In genomic region chr1:119790481-119791198, GRCh38 we compare ENCODE assay signal across 28 cellular contexts. TPM values are rescaled to one million over a fixed set of nuclear protein-coding genes. Genes with fewer than 3 reads are reported as not detected.
DNase-seq lines count a peak whose midpoint lies in the region; ATAC-seq and TF ChIP-seq lines count a peak whose summit lies in the region.
"Had no signal": no experiment of that assay in that cellular context is flagged by ENCODE, and none has a peak within 500 bp of the region (broad histone marks: within the 10 kb centered on the region; RNA-seq: fewer than 3 reads in every experiment).

No MANE protein-coding gene starts in this region.

- no peak overlapping the region for H3K4me3 ChIP-seq in neural progenitor cell
- H3K4me3 ChIP-seq: lower lobe of right lung, ovary, right atrium auricular region had no signal

- H3K9me3 Mint-ChIP-seq in neural progenitor cell, result peaks cover 2% of the 10 kb centered on the region
- H3K9me3 Mint-ChIP-seq: CD8-positive, alpha-beta T cell; effector memory CD8-positive, alpha-beta T cell had no signal

- no peaks in the 10 kb centered on the region for H3F3A ChIP-seq in neural progenitor cell (ENCODE audit: low read depth)

- peaks cover 20% of the 10 kb centered on the region for H3K4me1 Mint-ChIP-seq in neural progenitor cell

- H3K27ac ChIP-seq in neural progenitor cell, result no peak overlapping the region
- H3K27ac ChIP-seq: lower lobe of right lung, ovary, right atrium auricular region had no signal

- H3K4me1 ChIP-seq in neural progenitor cell, result peaks cover 8% of the 10 kb centered on the region
- H3K4me1 ChIP-seq: right atrium auricular region had no signal

- TF ChIP-seq CTCF in neural progenitor cell (IDR thresholded peaks at IDR 0.05), result no peak

- H3K9ac ChIP-seq in neural progenitor cell, result no peak overlapping the region

- ATAC-seq in HG03442 (IDR thresholded peaks at IDR 0.05; ENCODE audit: unreplicated experiment) (no peak), GM21528 (IDR thresholded peaks at IDR 0.05; ENCODE audit: low FRiP score, unreplicated experiment) (no peak)
- ATAC-seq: activated CD4-positive, alpha-beta T cell treated with anti-CD3 and anti-CD28 coated beads for 36 hours; CD8-positive, alpha-beta T cell; effector memory CD8-positive, alpha-beta T cell; lower lobe of right lung; SK-N-SH treated with all-trans-retinoic acid at 6 μM for 48 hours; stimulated activated naive CD8-positive, alpha-beta T cell treated with anti-CD3 and anti-CD28 coated beads, Interleukin-15, Interleukin-2, amounts not matched to agents 100 U/mL and 50 U/mL, for 24 hours had no signal

- no peaks in the 10 kb centered on the region for H3K36me3 Mint-ChIP-seq in neural progenitor cell

- H3K27ac Mint-ChIP-seq in neural progenitor cell, result peak overlapping the region; percentile 13
- H3K27ac Mint-ChIP-seq: activated CD4-positive, alpha-beta T cell treated with anti-CD3 and anti-CD28 coated beads for 36 hours; CD8-positive, alpha-beta T cell; effector memory CD8-positive, alpha-beta T cell had no signal

- no peaks in the 10 kb centered on the region for H3K9me3 ChIP-seq in neural progenitor cell (ENCODE audit: low read depth)
- H3K9me3 ChIP-seq: lower lobe of right lung, ovary, right atrium auricular region had no signal

- H3K36me3 ChIP-seq in neural progenitor cell, result no peaks in the 10 kb centered on the region
- H3K36me3 ChIP-seq: lower lobe of right lung, ovary, right atrium auricular region had no signal

- DNase-seq in DMS53 (lab: John Stamatoyannopoulos, UW) (peak; percentile 6), DMS53 treated with DMSO at 0.1 percent for 48 hours (lab: John Stamatoyannopoulos, UW; ENCODE audit: unreplicated experiment) (no peak), left kidney (ENCODE audit: low read depth, low spot score) (peak; percentile 58), neural progenitor cell (ENCODE audit: low spot score) (no peak), NCI-H526 (lab: John Stamatoyannopoulos, UW) (no peak), AG08396 (ENCODE audit: low spot score) (no peak)
- DNase-seq: 8988T; activated CD4-positive, alpha-beta T cell treated with anti-CD3 and anti-CD28 coated beads for 36 hours; activated naive CD4-positive, alpha-beta T cell; CD8-positive, alpha-beta T cell; effector memory CD8-positive, alpha-beta T cell; GDM1; Karpas-422; lower lobe of right lung; NCI-H1694 treated with DMSO at 0.1 percent for 48 hours; NCI-H774; ovary; stimulated activated CD4-positive, alpha-beta T cell treated with anti-CD3 and anti-CD28 coated beads, Interleukin-12 subunit alpha, Interleukin-12 subunit beta, amount 100 ng/mL, for 4 hours; stimulated activated CD4-positive, alpha-beta T cell treated with anti-CD3 and anti-CD28 coated beads, Interleukin-4, amount 100 ng/mL, for 24 hours; stimulated activated naive CD8-positive, alpha-beta T cell treated with anti-CD3 and anti-CD28 coated beads, Interleukin-15, Interleukin-2, amounts not matched to agents 100 U/mL and 50 U/mL, for 24 hours; T-helper 2 cell had no signal

- H3K27me3 Mint-ChIP-seq in neural progenitor cell (ENCODE audit: insufficient read depth, low read depth), result peaks cover 7% of the 10 kb centered on the region

- H3K4me3 Mint-ChIP-seq in neural progenitor cell, result no peak overlapping the region
- H3K4me3 Mint-ChIP-seq: activated CD4-positive, alpha-beta T cell treated with anti-CD3 and anti-CD28 coated beads for 36 hours; CD8-positive, alpha-beta T cell; effector memory CD8-positive, alpha-beta T cell had no signal

- no peaks in the 10 kb centered on the region for H3K79me2 ChIP-seq in neural progenitor cell (ENCODE audit: low read depth)

- H4K20me1 ChIP-seq in neural progenitor cell (ENCODE audit: low read depth), result no peaks in the 10 kb centered on the region

- H3K4me2 ChIP-seq in neural progenitor cell, result no peak overlapping the region

- no peaks in the 10 kb centered on the region for H3K27me3 ChIP-seq in neural progenitor cell
- H3K27me3 ChIP-seq: ovary, right atrium auricular region had no signal

- H2AFZ ChIP-seq in neural progenitor cell (replicated peaks), result peak overlapping the region; percentile 83

RNA-seq across cellular contexts. Expression of gene REG4, which starts 20.6 kb away (rescaled TPM):
- total RNA-seq in neural progenitor cell (ENCODE audit: low replicate concordance), result not detected in 2 replicates
- total RNA-seq: bronchial epithelial cell, fibroblast of lung, lower lobe of right lung, myocyte, right atrium auricular region had no signal

RNA-seq across cellular contexts. Expression of gene HMGCS2, which starts 21.9 kb away (rescaled TPM):
- not detected in 2 replicates for total RNA-seq in neural progenitor cell (ENCODE audit: low replicate concordance)
- total RNA-seq: activated CD4-positive, alpha-beta T cell treated with anti-CD3 and anti-CD28 coated beads for 36 hours; CD8-positive, alpha-beta T cell; fibroblast of lung; myocyte had no signal

Comparison
In these comparisons a context has a peak if more than half of its experiments do, and no peak if none do; other contexts are left out.
1. DNase-seq: peak in DMS53 (single experiment) and left kidney (single experiment); none in DMS53 treated with DMSO at 0.1 percent for 48 hours (single experiment), neural progenitor cell (single experiment), NCI-H526 (0 of 2) and AG08396 (single experiment).